In the genomic region with DNA sequence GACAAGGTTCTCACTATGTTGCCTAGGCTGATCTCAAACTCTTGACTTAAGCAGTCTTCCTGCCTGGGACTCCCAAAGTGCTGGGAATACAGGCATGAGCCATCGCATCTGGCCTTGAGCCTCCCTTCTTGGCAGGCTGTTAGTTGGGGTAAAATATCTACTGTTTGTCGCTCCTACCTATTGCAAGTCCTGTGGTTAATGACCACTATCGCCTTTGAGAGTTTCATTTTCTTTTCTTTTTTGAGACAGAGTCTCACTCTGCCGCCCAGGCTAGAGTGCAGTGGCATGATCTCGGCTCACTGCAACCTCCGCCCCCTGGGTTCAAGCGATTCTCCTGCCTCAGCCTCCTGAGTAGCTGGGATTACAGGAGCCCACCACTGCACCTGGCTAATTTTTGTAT, we compare ENCODE assay signal across 8 cellular contexts.
DNase-seq lines count a peak whose midpoint lies in the region; ATAC-seq and TF ChIP-seq lines count a peak whose summit lies in the region.
"Not testable (repeated sequence)": the region's sequence is repeated elsewhere in the genome, so short reads cannot be mapped to it uniquely, and the experiment has no call there.

No MANE protein-coding gene starts in this region.

- ATAC-seq in GM19043 (IDR thresholded peaks at IDR 0.05; ENCODE audit: low read depth, unreplicated experiment) (peak; percentile 66), GM21528 (IDR thresholded peaks at IDR 0.05; ENCODE audit: low FRiP score, unreplicated experiment) (peak; percentile 76), HG02885 (IDR thresholded peaks at IDR 0.05; ENCODE audit: poor library complexity, unreplicated experiment) (peak; percentile 73), HG03378 (IDR thresholded peaks at IDR 0.05; ENCODE audit: unreplicated experiment) (peak; percentile 69)
- ATAC-seq in RWPE2 (ENCODE audit: low read depth) = not testable (repeated sequence)

- intact Hi-C loops in breast epithelium (cut with DNase I; ENCODE audit: low total_unique reads) = not testable (repeated sequence)

- H3K4me1 ChIP-seq in RWPE2 (ENCODE audit: insufficient read depth, poor library complexity, severe bottlenecking) = peaks cover 40% of the 10 kb centered on the region
- not testable (repeated sequence) for H3K4me1 ChIP-seq in breast epithelium

- H3K4me3 ChIP-seq in RWPE2 (ENCODE audit: severe bottlenecking); breast epithelium; skin epidermis: not testable (repeated sequence)

- H3K36me3 ChIP-seq in RWPE2 (ENCODE audit: low read depth) = peaks cover 36% of the 10 kb centered on the region
- H3K36me3 ChIP-seq in breast epithelium = not testable (repeated sequence)

- DNase-seq in GM10266 (ENCODE audit: extremely low spot score) = peak; percentile 26
- DNase-seq in RWPE2 (ENCODE audit: low spot score); breast epithelium (ENCODE audit: low spot score in 2 of 2): not testable (repeated sequence)

- H3K27ac ChIP-seq in RWPE2 (ENCODE audit: poor library complexity, severe bottlenecking) (peak overlapping the region; percentile 99), breast epithelium (peak overlapping the region; percentile 55 to 65), skin epidermis (peak overlapping the region in 14 of 21 experiments; percentile 8 to 81 (median 58))

- not testable (repeated sequence) for H3K9me3 ChIP-seq in RWPE2 (ENCODE audit: severe bottlenecking); breast epithelium

- TF ChIP-seq POLR2A in breast epithelium (IDR thresholded peaks at IDR 0.05) = not testable (repeated sequence)

- TF ChIP-seq CTCF in GM10266 (IDR thresholded peaks at IDR 0.05; ENCODE audit: control insufficient read depth, insufficient read depth, low read depth, missing control alignments); RWPE2 (IDR thresholded peaks at IDR 0.05; ENCODE audit: poor library complexity, severe bottlenecking); breast epithelium (IDR thresholded peaks at IDR 0.05): not testable (repeated sequence)

- H3K27me3 ChIP-seq in RWPE2 (ENCODE audit: insufficient read depth, poor library complexity, severe bottlenecking); breast epithelium: not testable (repeated sequence)
